ENCODE assay signal across 16 cellular contexts in the genomic region with DNA sequence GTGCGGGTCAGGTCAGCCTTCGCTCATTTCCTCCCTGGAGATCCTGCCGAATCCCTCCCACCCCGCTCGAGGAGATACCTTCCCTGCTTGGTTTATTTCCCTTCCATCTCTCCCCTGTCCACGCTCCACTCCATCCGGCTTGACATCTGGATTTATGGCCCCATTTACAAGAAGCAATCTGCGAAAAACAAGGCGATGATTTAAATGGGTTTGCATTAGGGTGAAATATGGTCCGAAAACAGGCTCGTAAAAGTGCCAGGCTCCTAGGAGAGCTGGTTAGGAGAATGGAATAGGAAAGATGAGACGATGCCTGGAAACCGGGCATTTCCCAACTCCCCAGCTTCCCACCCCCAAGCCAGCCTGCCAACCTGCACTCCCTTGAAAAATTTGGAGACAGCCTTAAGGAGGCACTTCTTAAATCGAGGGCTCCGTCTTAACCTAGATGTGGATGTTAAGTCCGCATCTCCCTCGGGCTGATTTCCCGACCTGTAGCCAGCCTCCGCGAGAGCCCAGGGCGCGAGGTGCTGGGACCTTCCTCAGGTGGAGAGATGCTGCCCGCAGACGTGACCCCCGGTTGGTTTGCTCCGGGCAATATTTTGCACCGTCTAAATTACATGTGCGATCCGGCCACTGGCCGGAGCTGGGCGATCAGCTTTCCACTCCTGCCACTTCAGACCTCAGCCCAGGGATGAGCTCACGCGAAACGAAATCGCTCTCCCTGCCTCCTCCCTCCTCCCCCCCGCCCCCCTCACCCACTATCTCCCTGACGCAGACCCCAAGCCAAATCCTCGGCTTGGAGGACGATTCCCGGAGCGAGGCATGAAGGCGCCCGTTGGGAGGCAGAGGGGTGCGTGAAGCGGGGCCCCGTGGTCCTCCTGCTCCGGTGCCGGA. TPM values are rescaled to one million over a fixed set of nuclear protein-coding genes. Genes with fewer than 3 reads are reported as not detected.
DNase-seq lines count a peak whose midpoint lies in the region; ATAC-seq and TF ChIP-seq lines count a peak whose summit lies in the region.
"Had no signal": no experiment of that assay in that cellular context is flagged by ENCODE, and none has a peak within 500 bp of the region (broad histone marks: within the 10 kb centered on the region; RNA-seq: fewer than 3 reads in every experiment).

No MANE protein-coding gene starts in this region.

- H3K27ac ChIP-seq in tibial artery = no peak overlapping the region
- H3K27ac ChIP-seq: 22Rv1, HL-60, right atrium auricular region had no signal

- TF ChIP-seq CTCF in brain (conservative IDR thresholded peaks at IDR 0.05) (no peak), kidney epithelial cell (IDR thresholded peaks at IDR 0.05; ENCODE audit: insufficient read depth, low read length, poor library complexity, severe bottlenecking) (no peak), tibial artery (IDR thresholded peaks at IDR 0.05) (no peak)

- ATAC-seq in HG02870 (IDR thresholded peaks at IDR 0.05; ENCODE audit: unreplicated experiment) = no peak

- H3K36me3 ChIP-seq in kidney epithelial cell (ENCODE audit: control insufficient read depth, insufficient read depth, low read length) (no peaks in the 10 kb centered on the region), tibial artery (no peaks in the 10 kb centered on the region)
- H3K36me3 ChIP-seq: right atrium auricular region had no signal

- H3K9me3 Mint-ChIP-seq in brain = peaks cover 0 to 19% (median 0%) of the 10 kb centered on the region in 5 experiments
- H3K9me3 Mint-ChIP-seq: activated T-cell treated with anti-CD3 and anti-CD28 coated beads, Interleukin-2, amount 50 U/mL, for 24 hours had no signal

- H3K4me1 ChIP-seq in tibial artery = peaks cover 0 to 25% (median 19%) of the 10 kb centered on the region in 4 donors

- peak overlapping the region; percentile 87 to 95 (median 90) for H3K4me3 Mint-ChIP-seq in brain
- H3K4me3 Mint-ChIP-seq: activated T-cell treated with anti-CD3 and anti-CD28 coated beads, Interleukin-2, amount 50 U/mL, for 24 hours had no signal

- intact Hi-C loops in tibial artery (cut with DNase I; ENCODE audit: low total_unique reads) = no loop called here

- H3K4me3 ChIP-seq in kidney epithelial cell (ENCODE audit: low read depth, low read length) = peak overlapping the region; percentile 30
- peak overlapping the region; percentile 39 to 48 for H3K4me3 ChIP-seq in tibial artery

- H3K4me1 Mint-ChIP-seq in brain = peaks cover 39% of the 10 kb centered on the region

- H3K27ac Mint-ChIP-seq in brain = peak overlapping the region in 2 of 5 experiments; percentile 80 to 89
- H3K27ac Mint-ChIP-seq: activated T-cell treated with anti-CD3 and anti-CD28 coated beads, Interleukin-2, amount 50 U/mL, for 24 hours had no signal

- no peaks in the 10 kb centered on the region for H3K36me3 Mint-ChIP-seq in brain

- H3K9me3 ChIP-seq in tibial artery = no peaks in the 10 kb centered on the region
- H3K9me3 ChIP-seq: right atrium auricular region had no signal

- peaks cover 42% of the 10 kb centered on the region for H3K27me3 ChIP-seq in kidney epithelial cell (ENCODE audit: control insufficient read depth, insufficient read depth, low read length)
- H3K27me3 ChIP-seq in tibial artery = peaks cover 0 to 43% of the 10 kb centered on the region in 2 donors

- peak in 2 of 3 experiments; percentile 19 to 25 for DNase-seq in NCI-H1417 (lab: John Stamatoyannopoulos, UW)
- no peak for DNase-seq in NCI-H1417 treated with DMSO at 0.1 percent for 48 hours (lab: John Stamatoyannopoulos, UW)
- DNase-seq in kidney epithelial cell (ENCODE audit: low read depth) = no peak
- no peak for DNase-seq in tibial artery
- DNase-seq in NAMALWA (ENCODE audit: low spot score) = no peak
- DNase-seq in NCI-H2107 treated with DMSO at 0.1 percent for 48 hours (lab: John Stamatoyannopoulos, UW; ENCODE audit: unreplicated experiment) = no peak
- DNase-seq: activated CD4-positive, CD25-positive, alpha-beta regulatory T cell; activated T-cell treated with anti-CD3 and anti-CD28 coated beads, Interleukin-2, amount 50 U/mL, for 24 hours; NCI-H2171; OCI-M1; SW 1271 had no signal

- H3K27me3 Mint-ChIP-seq in brain = peaks cover 72% of the 10 kb centered on the region

RNA-seq across cellular contexts. Expression of a gene that starts 1.3 kb away (rescaled TPM):
- 0.93 TPM for polyA plus RNA-seq in brain (ENCODE audit: insufficient read depth, low read depth, low replicate concordance)
- 0.17 and 0.62 TPM in 2 replicates for total RNA-seq in kidney epithelial cell
- total RNA-seq: right atrium auricular region had no signal

Comparison
In these comparisons a context has a peak if more than half of its experiments do, and no peak if none do; other contexts are left out.
1. DNase-seq: peak in NCI-H1417 (2 of 3); none in NCI-H1417 treated with DMSO at 0.1 percent for 48 hours (single experiment), kidney epithelial cell (single experiment), tibial artery (0 of 2), NAMALWA (single experiment) and NCI-H2107 treated with DMSO at 0.1 percent for 48 hours (single experiment).